In the genomic region with DNA sequence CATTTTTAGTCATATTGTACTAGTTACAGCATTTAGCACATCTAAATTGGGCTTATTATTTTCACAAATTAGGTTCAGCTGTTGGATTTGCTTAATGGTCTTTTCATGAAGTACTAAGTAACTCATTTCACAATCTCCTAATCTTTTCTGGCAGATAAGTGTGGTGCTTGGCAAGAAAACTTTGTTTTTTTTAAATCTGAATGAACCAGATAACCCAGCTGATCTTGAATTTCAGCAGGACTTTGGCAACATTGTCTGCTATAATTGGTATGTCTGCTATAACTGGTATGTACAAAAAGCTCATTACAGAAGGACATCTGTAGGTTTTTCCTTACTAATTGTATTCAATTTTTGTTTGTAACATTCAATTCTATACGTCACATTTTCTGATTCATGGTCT, we compare ENCODE assay signal across 20 cellular contexts. TPM values are rescaled to one million over a fixed set of nuclear protein-coding genes. Genes with fewer than 3 reads are reported as not detected.
DNase-seq lines count a peak whose midpoint lies in the region; ATAC-seq, FAIRE-seq and TF ChIP-seq lines count a peak whose summit lies in the region.
"Had no signal": no experiment of that assay in that cellular context is flagged by ENCODE, and none has a peak within 500 bp of the region (broad histone marks: within the 10 kb centered on the region; RNA-seq: fewer than 3 reads in every experiment).

No MANE protein-coding gene starts in this region.

- no peak overlapping the region for H3K4me2 ChIP-seq in astrocyte (ENCODE audit: low read length)
- H3K4me2 ChIP-seq: BLaER1 treated with 17β-estradiol and CSF1 and Interleukin-3, amounts not matched to agents 10 nM and 100 nM had no signal

- H4K20me1 ChIP-seq in astrocyte (ENCODE audit: insufficient read depth, low read length), result no peaks in the 10 kb centered on the region
- H4K20me1 ChIP-seq: BLaER1 treated with 17β-estradiol and CSF1 and Interleukin-3, amounts not matched to agents 10 nM and 100 nM had no signal

- H3K79me2 ChIP-seq in astrocyte (ENCODE audit: insufficient read depth, low read length), result no peaks in the 10 kb centered on the region

- no peak overlapping the region for H2AFZ ChIP-seq in astrocyte (ENCODE audit: low read depth, low read length)

- H3K4me1 ChIP-seq in right atrium auricular region (no peaks in the 10 kb centered on the region), astrocyte (ENCODE audit: insufficient read depth, low read length) (no peaks in the 10 kb centered on the region), aorta (ENCODE audit: control insufficient read depth in 1 of 2, insufficient read depth in 2 of 2, low read length in 2 of 2) (no peaks in the 10 kb centered on the region)
- H3K4me1 ChIP-seq: BLaER1 treated with 17β-estradiol and CSF1 and Interleukin-3, amounts not matched to agents 10 nM and 100 nM had no signal

- 58 to 82% methylated on average over 1 of the region's 1 CpG for WGBS in aorta, 2 donors

- H3K27ac ChIP-seq in right atrium auricular region (no peak overlapping the region), astrocyte (ENCODE audit: low read depth, low read length) (no peak overlapping the region), aorta (ENCODE audit: low read depth in 1 of 2, low read length in 2 of 2) (no peak overlapping the region)
- H3K27ac ChIP-seq: BLaER1 treated with 17β-estradiol and CSF1 and Interleukin-3, amounts not matched to agents 10 nM and 100 nM had no signal

- TF ChIP-seq POLR2A in GM12891 (IDR thresholded peaks at IDR 0.05; ENCODE audit: low read depth, low read length), result no peak

- no peaks in the 10 kb centered on the region for H3K27me3 Mint-ChIP-seq in astrocyte (ENCODE audit: low read depth, unreplicated experiment)
- H3K27me3 Mint-ChIP-seq: CD8-positive, alpha-beta memory T cell; IgD-negative memory B cell had no signal

- H3K27me3 ChIP-seq in right atrium auricular region, result no peaks in the 10 kb centered on the region
- H3K27me3 ChIP-seq in astrocyte (ENCODE audit: insufficient read depth, low read length), result no peaks in the 10 kb centered on the region
- H3K27me3 ChIP-seq in aorta (ENCODE audit: control insufficient read depth in 1 of 2, insufficient read depth in 2 of 2, low read length in 1 of 2), result no peaks in the 10 kb centered on the region
- H3K27me3 ChIP-seq: BLaER1 treated with 17β-estradiol and CSF1 and Interleukin-3, amounts not matched to agents 10 nM and 100 nM had no signal

- H3K9ac ChIP-seq in astrocyte (ENCODE audit: low read length), result no peak overlapping the region
- H3K9ac ChIP-seq: BLaER1 treated with 17β-estradiol and CSF1 and Interleukin-3, amounts not matched to agents 10 nM and 100 nM had no signal

- ATAC-seq in Right ventricle myocardium superior (ENCODE audit: poor library complexity), result peak; percentile 43
- ATAC-seq in aorta (ENCODE audit: low FRiP score), result peak; percentile 41
- no peak for ATAC-seq in HG03196 (IDR thresholded peaks at IDR 0.05; ENCODE audit: unreplicated experiment)

- intact Hi-C loops in Right ventricle myocardium superior (cut with DNase I), result no loop called here
- intact Hi-C loops in aorta (cut with DNase I), result no loop called here

- DNase-seq in Right ventricle myocardium superior (no peak), right atrium auricular region (ENCODE audit: low spot score) (no peak), astrocyte (ENCODE audit: low read depth) (peak; percentile 28), fibroblast of villous mesenchyme (ENCODE audit: low read depth) (peak; percentile 46), aorta (no peak), NCI-H128 (lab: John Stamatoyannopoulos, UW; ENCODE audit: unreplicated experiment) (no peak), GM12891 (ENCODE audit: insufficient read length, low spot score) (no peak)
- DNase-seq: CD8-positive, alpha-beta memory T cell; GDM1; Kasumi-1; NCI-H1105 treated with DMSO at 0.1 percent for 48 hours; NCI-H187 treated with DMSO at 0.1 percent for 48 hours; NCI-H526 treated with DMSO at 0.1 percent for 48 hours; NK-92 treated with Interleukin-12 subunit alpha and Interleukin-12 subunit beta, amount 100 ng/mL, for 24 hours; SIG-M5 had no signal

- H3K36me3 ChIP-seq in right atrium auricular region, result peaks cover 40% of the 10 kb centered on the region
- peaks cover 20% of the 10 kb centered on the region for H3K36me3 ChIP-seq in astrocyte (ENCODE audit: insufficient read depth, low read length)
- peaks cover 6 to 9% of the 10 kb centered on the region in 2 donors for H3K36me3 ChIP-seq in aorta (ENCODE audit: control insufficient read depth in 1 of 2, insufficient read depth in 2 of 2, low read length in 1 of 2)

- H3K4me3 ChIP-seq in right atrium auricular region (no peak overlapping the region), astrocyte (ENCODE audit: insufficient read depth, low read depth, low read length) (no peak overlapping the region), fibroblast of villous mesenchyme (ENCODE audit: low read depth, low read length) (no peak overlapping the region), aorta (ENCODE audit: low read length in 2 of 2) (no peak overlapping the region)
- H3K4me3 ChIP-seq: BLaER1 treated with 17β-estradiol and CSF1 and Interleukin-3, amounts not matched to agents 10 nM and 100 nM had no signal

- FAIRE-seq in astrocyte (lab: Jason Lieb, UNC) (no peak), GM12891 (lab: Jason Lieb, UNC) (no peak)
- FAIRE-seq: GM12892, H54 had no signal

- TF ChIP-seq CTCF in right atrium auricular region (IDR thresholded peaks at IDR 0.05) (no peak), astrocyte (IDR thresholded peaks at IDR 0.05; ENCODE audit: insufficient read depth, low read depth, low read length) (no peak), fibroblast of villous mesenchyme (IDR thresholded peaks at IDR 0.05; ENCODE audit: insufficient read depth, low read depth, low read length) (no peak)

- H3K27ac Mint-ChIP-seq in astrocyte (ENCODE audit: unreplicated experiment), result no peak overlapping the region
- H3K27ac Mint-ChIP-seq: CD8-positive, alpha-beta memory T cell; IgD-negative memory B cell had no signal

- peaks cover 12% of the 10 kb centered on the region for H3K36me3 Mint-ChIP-seq in astrocyte (ENCODE audit: low read depth, unreplicated experiment)

- H3K9me3 ChIP-seq in right atrium auricular region (no peaks in the 10 kb centered on the region), astrocyte (ENCODE audit: insufficient read depth, low read depth, low read length) (no peaks in the 10 kb centered on the region), aorta (ENCODE audit: control insufficient read depth, low read length) (no peaks in the 10 kb centered on the region)

- H3K9me3 Mint-ChIP-seq in astrocyte (ENCODE audit: unreplicated experiment), result no peaks in the 10 kb centered on the region
- H3K9me3 Mint-ChIP-seq: CD8-positive, alpha-beta memory T cell had no signal

- no peak overlapping the region for H3K4me3 Mint-ChIP-seq in astrocyte (ENCODE audit: unreplicated experiment)
- H3K4me3 Mint-ChIP-seq: CD8-positive, alpha-beta memory T cell; IgD-negative memory B cell had no signal

- H3K4me1 Mint-ChIP-seq in astrocyte (ENCODE audit: low read depth, unreplicated experiment), result no peaks in the 10 kb centered on the region
- H3K4me1 Mint-ChIP-seq: CD8-positive, alpha-beta memory T cell had no signal

TF ChIP-seq in GM12891, 5 proteins besides CTCF, POLR2A, EP300 and RAD21:
- no peak for TF ChIP-seq POU2F2 (IDR thresholded peaks at IDR 0.05; ENCODE audit: low read depth, low read length)
- TF ChIP-seq PAX5 (IDR thresholded peaks at IDR 0.05; ENCODE audit: insufficient read depth, low read length, severe bottlenecking), result no peak
- TF ChIP-seq POLR2AphosphoS5 (IDR thresholded peaks at IDR 0.05; ENCODE audit: low read depth, low read length), result no peak
- TF ChIP-seq SPI1 (IDR thresholded peaks at IDR 0.05; ENCODE audit: low read depth, low read length), result no peak
- TF ChIP-seq TAF1 (IDR thresholded peaks at IDR 0.05; ENCODE audit: low read depth, low read length), result no peak

RNA-seq across cellular contexts. Expression of a gene that starts 22.7 kb away (rescaled TPM):
- total RNA-seq in Right ventricle myocardium superior (8.4 TPM), right atrium auricular region (1 to 10 TPM; 6.4 to 9.2 TPM), astrocyte (14.1 and 18.0 TPM in 2 replicates), fibroblast of villous mesenchyme (29.6 and 32.0 TPM in 2 replicates), aorta (10 to 100 TPM; 40.9 to 63.4 TPM)
- 10 to 100 TPM; 24.0 to 86.9 TPM for polyA plus RNA-seq in aorta
- 4.4 TPM for polyA plus RNA-seq in GM12891 (2012; ENCODE audit: low read depth, missing spikeins)

Comparison
In these comparisons a context has a peak if more than half of its experiments do, and no peak if none do; other contexts are left out.
1. DNase-seq: peak in astrocyte (single experiment) and fibroblast of villous mesenchyme (single experiment); none in Right ventricle myocardium superior (single experiment), right atrium auricular region (single experiment), aorta (0 of 2), NCI-H128 (single experiment) and GM12891 (single experiment).